19 cellular contexts compared by ENCODE assay signal in the genomic region with DNA sequence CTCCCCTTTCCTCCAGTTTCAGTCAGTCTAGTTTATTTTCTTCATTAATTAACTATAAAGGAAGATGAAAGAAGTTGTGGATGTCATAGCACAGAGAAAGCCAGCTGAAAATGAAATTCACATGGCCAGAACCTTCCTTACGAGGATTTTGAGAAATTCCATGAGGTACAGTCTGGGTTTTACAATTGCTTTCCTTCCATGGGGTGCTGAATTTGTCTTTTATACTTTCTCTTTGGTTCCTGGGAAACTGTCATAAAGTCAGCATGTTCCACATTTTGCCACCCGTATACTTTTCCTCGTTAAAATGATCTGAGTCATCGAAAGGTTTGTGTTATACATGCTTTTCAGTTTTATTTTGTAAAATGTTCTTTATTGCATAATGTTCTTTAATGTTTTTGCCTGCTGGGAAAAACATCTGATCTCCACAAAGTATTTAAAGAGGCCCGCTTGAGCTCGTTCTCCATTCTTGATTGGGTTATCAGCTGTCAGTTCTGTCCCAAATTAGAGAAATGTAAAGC.
"Had no signal": no experiment of that assay in that cellular context is flagged by ENCODE, and none has a peak within 500 bp of the region (broad histone marks: within the 10 kb centered on the region; RNA-seq: fewer than 3 reads in every experiment).

No MANE protein-coding gene starts in this region.

- ATAC-seq: gastrocnemius medialis; left lobe of liver; naive thymus-derived CD8-positive, alpha-beta T cell; sciatic nerve had no signal

- H3K9me3 ChIP-seq: gastrocnemius medialis, spleen, stomach, thoracic aorta, transverse colon had no signal

- H3K27ac ChIP-seq: dorsolateral prefrontal cortex, gastrocnemius medialis, spleen, stomach, thoracic aorta, transverse colon had no signal

- DNase-seq: cortex of kidney; dorsolateral prefrontal cortex; effector CD8-positive, alpha-beta T cell; gastrocnemius medialis; islet precursor cell; mammary epithelial cell; naive thymus-derived CD8-positive, alpha-beta T cell; posterior cingulate gyrus; spleen; stimulated activated CD4-positive, alpha-beta T cell treated with anti-CD3 and anti-CD28 coated beads, Interleukin-15, amount 100 ng/mL, for 24 hours; stimulated activated CD4-positive, alpha-beta T cell treated with anti-CD3 and anti-CD28 coated beads, Interleukin-1b, Interleukin-23, amount 100 ng/mL, for 48 hours; stimulated activated CD4-positive, alpha-beta T cell treated with anti-CD3 and anti-CD28 coated beads, Interleukin-4, amount 100 ng/mL, for 4 hours; stimulated activated naive CD4-positive, alpha-beta T cell; stomach; substantia nigra; transverse colon had no signal

- H3K27me3 ChIP-seq: gastrocnemius medialis, transverse colon had no signal

- H3K36me3 ChIP-seq: gastrocnemius medialis, spleen, stomach, thoracic aorta, transverse colon had no signal

- H3K4me3 ChIP-seq: dorsolateral prefrontal cortex, gastrocnemius medialis, spleen, stomach, thoracic aorta, transverse colon had no signal

- H3K4me1 ChIP-seq: gastrocnemius medialis, transverse colon had no signal
